8 cellular contexts compared by ENCODE assay signal in genomic region chr7:121278120-121279021, GRCh38. TPM values are rescaled to one million over a fixed set of nuclear protein-coding genes. Genes with fewer than 3 reads are reported as not detected.
DNase-seq lines count a peak whose midpoint lies in the region; ATAC-seq and TF ChIP-seq lines count a peak whose summit lies in the region.

No MANE protein-coding gene starts in this region.

- intact Hi-C loops in A673 (cut with micrococcal nuclease; ENCODE audit: unreplicated experiment) = no loop called here
- intact Hi-C loops in right cardiac atrium (cut with DNase I) = no loop called here

- TF ChIP-seq CTCF in A673 (conservative IDR thresholded peaks at IDR 0.05; ENCODE audit: low read depth, low read length) = no peak

- POLR2A ChIA-PET in A673 (lab: Charles Lee; ENCODE audit: low non-redundant PET) = interaction anchor here (0.6 kb wide), 1 partner anchor 448 kb away, joined by 4 read pairs; no protein-coding TSS in a partner anchor

- no TSS peak for BruUV-seq in A673 (replicated peaks; lab: Mats Ljungman, UMichigan)

- no peaks in the 10 kb centered on the region for H3K36me3 Mint-ChIP-seq in activated naive CD8-positive, alpha-beta T cell

- H3K4me3 Mint-ChIP-seq in activated naive CD8-positive, alpha-beta T cell = no peak overlapping the region

- peaks cover 13% of the 10 kb centered on the region for H3K27me3 Mint-ChIP-seq in activated naive CD8-positive, alpha-beta T cell

- H3K27me3 ChIP-seq in A673 (replicated peaks; ENCODE audit: insufficient read depth, low read depth, low read length, poor library complexity) (no peaks in the 10 kb centered on the region), right cardiac atrium (ENCODE audit: control insufficient read depth, insufficient read depth) (no peaks in the 10 kb centered on the region)

- H3K4me3 ChIP-seq in A673 (ENCODE audit: low read depth, low read length, poor library complexity, severe bottlenecking) (no peak overlapping the region), right cardiac atrium (ENCODE audit: low read length) (no peak overlapping the region)

- H3K36me3 ChIP-seq in A673 (ENCODE audit: insufficient read depth, low read length, poor library complexity, severe bottlenecking) = no peaks in the 10 kb centered on the region

- H3K27ac Mint-ChIP-seq in activated naive CD8-positive, alpha-beta T cell = peak overlapping the region; percentile 70

- peaks cover 15% of the 10 kb centered on the region for H3K4me1 Mint-ChIP-seq in activated naive CD8-positive, alpha-beta T cell (ENCODE audit: low read depth)

- WGBS in right cardiac atrium = 71% methylated on average over 2 of the region's 2 CpGs

- DNase-seq in A673 (ENCODE audit: low spot score) (peak; percentile 28), foreskin melanocyte (no peak), right cardiac atrium (no peak)
- no peak for DNase-seq in stimulated activated CD4-positive, alpha-beta T cell treated with anti-CD3 and anti-CD28 coated beads, Interleukin-2, amount 100 ng/mL, for 24 hours
- DNase-seq in stimulated activated CD4-positive, alpha-beta T cell treated with anti-CD3 and anti-CD28 coated beads, Interleukin-4, amount 100 ng/mL, for 24 hours = no peak

- no peaks in the 10 kb centered on the region for H3K4me1 ChIP-seq in A673 (ENCODE audit: insufficient read depth, low read length, poor library complexity, severe bottlenecking)
- H3K4me1 ChIP-seq in right cardiac atrium (ENCODE audit: control insufficient read depth, insufficient read depth, low read length) = no peaks in the 10 kb centered on the region

- no peak overlapping the region for H3K27ac ChIP-seq in A673 (ENCODE audit: low read depth, low read length, poor library complexity, severe bottlenecking)
- no peak overlapping the region for H3K27ac ChIP-seq in right cardiac atrium (ENCODE audit: low read length)

- CTCF ChIA-PET in A673 (lab: Charles Lee) = no interaction called here

- no peaks in the 10 kb centered on the region for H3K9me3 Mint-ChIP-seq in activated naive CD8-positive, alpha-beta T cell (ENCODE audit: low read depth)

- ATAC-seq in GM19351 (IDR thresholded peaks at IDR 0.05; ENCODE audit: unreplicated experiment) = peak; percentile 97
- ATAC-seq in HG03139 (IDR thresholded peaks at IDR 0.05; ENCODE audit: unreplicated experiment) = peak; percentile 99
- ATAC-seq in right cardiac atrium = no peak

- H3K9me3 ChIP-seq in A673 (ENCODE audit: low read depth, low read length, poor library complexity, severe bottlenecking) = no peaks in the 10 kb centered on the region
- no peaks in the 10 kb centered on the region for H3K9me3 ChIP-seq in right cardiac atrium (ENCODE audit: control insufficient read depth, low read length)

RNA-seq across cellular contexts. Expression of gene WNT16, which starts 50.4 kb away (rescaled TPM):
- total RNA-seq in A673 (2021) (not detected in 2 replicates), right cardiac atrium (not detected)
- not detected for polyA plus RNA-seq in right cardiac atrium

Comparison
In these comparisons a context has a peak if more than half of its experiments do, and no peak if none do; other contexts are left out.
1. ATAC-seq: peak in GM19351 (single experiment) and HG03139 (single experiment); none in right cardiac atrium (0 of 2).